In genomic region chr7:155808551-155809331, GRCh38 we compare ENCODE assay signal across 2 cellular contexts.
TF ChIP-seq lines count a peak whose summit lies in the region.

No MANE protein-coding gene starts in this region.

TF ChIP-seq in SK-N-SH, 30 proteins besides CTCF, POLR2A, EP300 and RAD21:
- TF ChIP-seq, protein P1, sequence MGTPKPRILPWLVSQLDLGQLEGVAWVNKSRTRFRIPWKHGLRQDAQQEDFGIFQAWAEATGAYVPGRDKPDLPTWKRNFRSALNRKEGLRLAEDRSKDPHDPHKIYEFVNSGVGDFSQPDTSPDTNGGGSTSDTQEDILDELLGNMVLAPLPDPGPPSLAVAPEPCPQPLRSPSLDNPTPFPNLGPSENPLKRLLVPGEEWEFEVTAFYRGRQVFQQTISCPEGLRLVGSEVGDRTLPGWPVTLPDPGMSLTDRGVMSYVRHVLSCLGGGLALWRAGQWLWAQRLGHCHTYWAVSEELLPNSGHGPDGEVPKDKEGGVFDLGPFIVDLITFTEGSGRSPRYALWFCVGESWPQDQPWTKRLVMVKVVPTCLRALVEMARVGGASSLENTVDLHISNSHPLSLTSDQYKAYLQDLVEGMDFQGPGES (IDR thresholded peaks at IDR 0.05; ENCODE audit: low read depth, low read length) = no peak
- TF ChIP-seq ELF1 (IDR thresholded peaks at IDR 0.05) (no peak), FOXM1 (IDR thresholded peaks at IDR 0.05; ENCODE audit: low read depth) (no peak)
- TF ChIP-seq, protein P2, sequence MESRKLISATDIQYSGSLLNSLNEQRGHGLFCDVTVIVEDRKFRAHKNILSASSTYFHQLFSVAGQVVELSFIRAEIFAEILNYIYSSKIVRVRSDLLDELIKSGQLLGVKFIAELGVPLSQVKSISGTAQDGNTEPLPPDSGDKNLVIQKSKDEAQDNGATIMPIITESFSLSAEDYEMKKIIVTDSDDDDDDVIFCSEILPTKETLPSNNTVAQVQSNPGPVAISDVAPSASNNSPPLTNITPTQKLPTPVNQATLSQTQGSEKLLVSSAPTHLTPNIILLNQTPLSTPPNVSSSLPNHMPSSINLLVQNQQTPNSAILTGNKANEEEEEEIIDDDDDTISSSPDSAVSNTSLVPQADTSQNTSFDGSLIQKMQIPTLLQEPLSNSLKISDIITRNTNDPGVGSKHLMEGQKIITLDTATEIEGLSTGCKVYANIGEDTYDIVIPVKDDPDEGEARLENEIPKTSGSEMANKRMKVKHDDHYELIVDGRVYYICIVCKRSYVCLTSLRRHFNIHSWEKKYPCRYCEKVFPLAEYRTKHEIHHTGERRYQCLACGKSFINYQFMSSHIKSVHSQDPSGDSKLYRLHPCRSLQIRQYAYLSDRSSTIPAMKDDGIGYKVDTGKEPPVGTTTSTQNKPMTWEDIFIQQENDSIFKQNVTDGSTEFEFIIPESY (IDR thresholded peaks at IDR 0.05; ENCODE audit: borderline replicate concordance, low read depth) = no peak

TF ChIP-seq in SK-N-SH treated with all-trans-retinoic acid at 6 μM for 48 hours, 23 proteins besides CTCF, POLR2A, EP300 and RAD21 (continued from another document):
- TF ChIP-seq, protein P3, sequence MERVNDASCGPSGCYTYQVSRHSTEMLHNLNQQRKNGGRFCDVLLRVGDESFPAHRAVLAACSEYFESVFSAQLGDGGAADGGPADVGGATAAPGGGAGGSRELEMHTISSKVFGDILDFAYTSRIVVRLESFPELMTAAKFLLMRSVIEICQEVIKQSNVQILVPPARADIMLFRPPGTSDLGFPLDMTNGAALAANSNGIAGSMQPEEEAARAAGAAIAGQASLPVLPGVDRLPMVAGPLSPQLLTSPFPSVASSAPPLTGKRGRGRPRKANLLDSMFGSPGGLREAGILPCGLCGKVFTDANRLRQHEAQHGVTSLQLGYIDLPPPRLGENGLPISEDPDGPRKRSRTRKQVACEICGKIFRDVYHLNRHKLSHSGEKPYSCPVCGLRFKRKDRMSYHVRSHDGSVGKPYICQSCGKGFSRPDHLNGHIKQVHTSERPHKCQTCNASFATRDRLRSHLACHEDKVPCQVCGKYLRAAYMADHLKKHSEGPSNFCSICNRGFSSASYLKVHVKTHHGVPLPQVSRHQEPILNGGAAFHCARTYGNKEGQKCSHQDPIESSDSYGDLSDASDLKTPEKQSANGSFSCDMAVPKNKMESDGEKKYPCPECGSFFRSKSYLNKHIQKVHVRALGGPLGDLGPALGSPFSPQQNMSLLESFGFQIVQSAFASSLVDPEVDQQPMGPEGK (CRISPR knock-in tag; IDR thresholded peaks at IDR 0.05; ENCODE audit: borderline replicate concordance) = no peak
- no peak for TF ChIP-seq CSDC2 (CRISPR knock-in tag; IDR thresholded peaks at IDR 0.05)
TF ChIP-seq in SK-N-SH treated with all-trans-retinoic acid at 6 μM for 48 hours: peak in this region for 0.
